ENCODE assay signal across 1 cellular context in genomic region chr9:136512651-136513066, GRCh38.
TF ChIP-seq lines count a peak whose summit lies in the region.

No MANE protein-coding gene starts in this region.

TF ChIP-seq in GM23338, 12 proteins besides CTCF, POLR2A, EP300 and RAD21 (continued from another document):
- TF ChIP-seq ZNF462 (CRISPR knock-in tag; IDR thresholded peaks at IDR 0.05) = no peak
- TF ChIP-seq CREB1 (CRISPR knock-in tag; IDR thresholded peaks at IDR 0.05; ENCODE audit: low read depth) = no peak
- no peak for TF ChIP-seq STAT1 (IDR thresholded peaks at IDR 0.05; ENCODE audit: unreplicated experiment)
- TF ChIP-seq ETS1 (IDR thresholded peaks at IDR 0.05) = no peak
- no peak for TF ChIP-seq EZH2 (IDR thresholded peaks at IDR 0.05; ENCODE audit: low read depth, unreplicated experiment)
- no peak for TF ChIP-seq POLR2AphosphoS5 (IDR thresholded peaks at IDR 0.05; ENCODE audit: low read depth)
- TF ChIP-seq ZNF114 (CRISPR knock-in tag; IDR thresholded peaks at IDR 0.05) = no peak
- no peak for TF ChIP-seq EZH2phosphoT487 (IDR thresholded peaks at IDR 0.05; ENCODE audit: unreplicated experiment)
- TF ChIP-seq REST (IDR thresholded peaks at IDR 0.05; ENCODE audit: unreplicated experiment) = no peak
- no peak for TF ChIP-seq ZNF331 (CRISPR knock-in tag; IDR thresholded peaks at IDR 0.05; ENCODE audit: low read depth)
